ENCODE assay signal across 1 cellular context in genomic region chr3:183375787-183376186, GRCh38.
TF ChIP-seq lines count a peak whose summit lies in the region.

No MANE protein-coding gene starts in this region.

TF ChIP-seq in GM12878, 131 proteins besides CTCF, POLR2A, EP300 and RAD21 (continued from another document):
- TF ChIP-seq IKZF2 (IDR thresholded peaks at IDR 0.05) (peak in 1 of 2 experiments; percentile 55; a peak in 3 of 4 replicates), PKNOX1 (IDR thresholded peaks at IDR 0.05) (no peak), IKZF1 (conservative IDR thresholded peaks at IDR 0.05) (peak; percentile 39; the same call in 1 of the 2 replicates)
